10 cellular contexts compared by ENCODE assay signal in the genomic region with DNA sequence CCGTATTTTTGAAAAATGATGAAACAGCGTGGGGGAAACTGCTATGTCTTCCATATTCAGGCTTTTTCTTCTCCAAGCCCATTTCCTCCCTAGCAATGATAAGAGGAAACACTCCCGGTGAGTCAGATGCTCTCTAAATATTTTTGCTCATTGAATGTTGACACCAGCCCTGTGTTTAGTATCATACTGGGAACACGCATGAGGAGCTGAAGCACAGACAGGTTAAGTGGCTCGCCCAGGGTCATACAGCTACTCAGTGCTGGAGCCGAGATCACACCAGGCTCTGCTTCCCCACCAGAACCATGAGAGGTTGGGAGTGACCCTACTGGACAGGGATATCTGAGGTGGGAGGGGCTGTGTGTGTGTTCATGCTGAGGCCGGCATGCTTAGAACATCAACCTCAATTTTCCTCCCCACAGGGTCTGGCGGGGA. TPM values are rescaled to one million over a fixed set of nuclear protein-coding genes. Genes with fewer than 3 reads are reported as not detected.
DNase-seq lines count a peak whose midpoint lies in the region; ATAC-seq and TF ChIP-seq lines count a peak whose summit lies in the region.
"Had no signal": no experiment of that assay in that cellular context is flagged by ENCODE, and none has a peak within 500 bp of the region (broad histone marks: within the 10 kb centered on the region; RNA-seq: fewer than 3 reads in every experiment).

No MANE protein-coding gene starts in this region.

- no peak overlapping the region for H3K4me3 Mint-ChIP-seq in type B pancreatic cell
- H3K4me3 Mint-ChIP-seq: dendritic cell treated with granulocyte-macrophage colony-stimulating factor and Interleukin-4, amounts not matched to agents 40 ng/mL and 50 ng/mL, for 4 days had no signal

- TF ChIP-seq CTCF in right atrium auricular region (IDR thresholded peaks at IDR 0.05) (no peak), SK-N-SH (IDR thresholded peaks at IDR 0.05) (no peak), foreskin fibroblast (IDR thresholded peaks at IDR 0.05; ENCODE audit: low read depth, low read length) (no peak), type B pancreatic cell (conservative IDR thresholded peaks at IDR 0.05) (no peak)

- H3K27ac ChIP-seq in right atrium auricular region = no peak overlapping the region
- peak overlapping the region in 1 of 2 experiments; percentile 55; a peak in 2 of 4 replicates for H3K27ac ChIP-seq in SK-N-SH (ENCODE audit: low read depth in 2 of 2, low read length in 1 of 2)

- H3K9ac ChIP-seq in SK-N-SH = no peak overlapping the region

- H3K9me3 ChIP-seq in right atrium auricular region (peaks cover 0 to 3% of the 10 kb centered on the region in 2 donors), SK-N-SH (no peaks in the 10 kb centered on the region)

- H3K4me3 ChIP-seq in right atrium auricular region (no peak overlapping the region), SK-N-SH (ENCODE audit: low read depth in 2 of 2, low read length in 1 of 2) (peak overlapping the region in 1 of 2 experiments; percentile 34; a peak in 2 of 4 replicates), foreskin fibroblast (ENCODE audit: low read depth in 1 of 2, low read length in 2 of 2) (no peak overlapping the region)

- no peaks in the 10 kb centered on the region for H4K20me1 ChIP-seq in SK-N-SH (ENCODE audit: insufficient read depth)

- CTCF ChIA-PET in SK-N-SH (lab: Yijun Ruan, JAX) = interaction anchor here (0.6 to 8.3 kb wide), 37 partner anchors 11 to 536 kb away, joined by 3 to 116 read pairs (median 5); a partner anchor contains a TSS

- H3K9me3 Mint-ChIP-seq in type B pancreatic cell = no peaks in the 10 kb centered on the region
- H3K9me3 Mint-ChIP-seq: dendritic cell treated with granulocyte-macrophage colony-stimulating factor and Interleukin-4, amounts not matched to agents 40 ng/mL and 50 ng/mL, for 4 days had no signal

- H3K27ac Mint-ChIP-seq in type B pancreatic cell = peak overlapping the region; percentile 78
- H3K27ac Mint-ChIP-seq: dendritic cell treated with granulocyte-macrophage colony-stimulating factor and Interleukin-4, amounts not matched to agents 40 ng/mL and 50 ng/mL, for 4 days had no signal

- no peak for DNase-seq in Right ventricle myocardium superior
- no peak for DNase-seq in right atrium auricular region (ENCODE audit: low spot score)
- DNase-seq in SK-N-SH = no peak
- peak; percentile 56 to 74 for DNase-seq in foreskin fibroblast
- no peak for DNase-seq in type B pancreatic cell (ENCODE audit: extremely low spot score, unreplicated experiment)
- no peak for DNase-seq in NCI-H2107 treated with DMSO at 0.1 percent for 48 hours (lab: John Stamatoyannopoulos, UW; ENCODE audit: unreplicated experiment)
- DNase-seq in cortex of kidney (lab: John Stamatoyannopoulos, UW) = no peak

- no peaks in the 10 kb centered on the region for H3K36me3 Mint-ChIP-seq in type B pancreatic cell

- no peaks in the 10 kb centered on the region for H3F3A ChIP-seq in SK-N-SH (replicated peaks; ENCODE audit: insufficient read depth)

- peaks cover 0 to 12% of the 10 kb centered on the region in 2 donors for H3K4me1 ChIP-seq in right atrium auricular region
- H3K4me1 ChIP-seq in SK-N-SH (ENCODE audit: control insufficient read depth in 1 of 2, insufficient read depth in 2 of 2, low read depth in 1 of 2, low read length in 1 of 2) = peaks cover 0 to 13% of the 10 kb centered on the region in 2 experiments; a peak in 1 of 4 replicates

- POLR2A ChIA-PET in SK-N-SH (lab: Yijun Ruan, JAX) = no interaction called here

- H3K27me3 ChIP-seq in right atrium auricular region = no peaks in the 10 kb centered on the region
- no peaks in the 10 kb centered on the region; the same call in 1 of the 2 replicates for H3K27me3 ChIP-seq in SK-N-SH (ENCODE audit: insufficient read depth)

- H3K79me2 ChIP-seq in SK-N-SH (ENCODE audit: insufficient read depth) = no peaks in the 10 kb centered on the region

- H3K36me3 ChIP-seq in right atrium auricular region (no peaks in the 10 kb centered on the region), SK-N-SH (replicated peaks in 1 of 2; ENCODE audit: control insufficient read depth in 1 of 2, insufficient read depth in 2 of 2, low read length in 1 of 2) (no peaks in the 10 kb centered on the region)

- H3K4me2 ChIP-seq in SK-N-SH = peak overlapping the region; percentile 65

- H2AFZ ChIP-seq in SK-N-SH (ENCODE audit: low read depth) = peak overlapping the region; percentile 62

- TF ChIP-seq RAD21 in SK-N-SH (IDR thresholded peaks at IDR 0.05; ENCODE audit: low read length) = no peak

- TF ChIP-seq EP300 in SK-N-SH (IDR thresholded peaks at IDR 0.05; ENCODE audit: borderline replicate concordance in 1 of 2, low read depth in 1 of 2, low read length in 1 of 2) = no peak

- 10% methylated on average over 7 of the region's 8 CpGs for WGBS in SK-N-SH (ENCODE audit: low lambda C conversion rate)

- H3K9me2 ChIP-seq in SK-N-SH = no peaks in the 10 kb centered on the region

- ATAC-seq in Right ventricle myocardium superior (ENCODE audit: poor library complexity) = peak; percentile 11
- ATAC-seq in GM19324 (IDR thresholded peaks at IDR 0.05; ENCODE audit: low FRiP score, unreplicated experiment) = no peak

- H3K4me1 Mint-ChIP-seq in type B pancreatic cell (ENCODE audit: unreplicated experiment) = peaks cover 6% of the 10 kb centered on the region

- intact Hi-C loops in Right ventricle myocardium superior (cut with DNase I) = no loop called here

- H3K27me3 Mint-ChIP-seq in type B pancreatic cell = peaks cover 3% of the 10 kb centered on the region

TF ChIP-seq in SK-N-SH, 30 proteins besides CTCF, POLR2A, EP300 and RAD21 (continues in another document):
- no peak for TF ChIP-seq GATA2 (CRISPR knock-in tag; IDR thresholded peaks at IDR 0.05)
- TF ChIP-seq FOXM1 (IDR thresholded peaks at IDR 0.05; ENCODE audit: low read depth) = no peak
- TF ChIP-seq, protein P1, sequence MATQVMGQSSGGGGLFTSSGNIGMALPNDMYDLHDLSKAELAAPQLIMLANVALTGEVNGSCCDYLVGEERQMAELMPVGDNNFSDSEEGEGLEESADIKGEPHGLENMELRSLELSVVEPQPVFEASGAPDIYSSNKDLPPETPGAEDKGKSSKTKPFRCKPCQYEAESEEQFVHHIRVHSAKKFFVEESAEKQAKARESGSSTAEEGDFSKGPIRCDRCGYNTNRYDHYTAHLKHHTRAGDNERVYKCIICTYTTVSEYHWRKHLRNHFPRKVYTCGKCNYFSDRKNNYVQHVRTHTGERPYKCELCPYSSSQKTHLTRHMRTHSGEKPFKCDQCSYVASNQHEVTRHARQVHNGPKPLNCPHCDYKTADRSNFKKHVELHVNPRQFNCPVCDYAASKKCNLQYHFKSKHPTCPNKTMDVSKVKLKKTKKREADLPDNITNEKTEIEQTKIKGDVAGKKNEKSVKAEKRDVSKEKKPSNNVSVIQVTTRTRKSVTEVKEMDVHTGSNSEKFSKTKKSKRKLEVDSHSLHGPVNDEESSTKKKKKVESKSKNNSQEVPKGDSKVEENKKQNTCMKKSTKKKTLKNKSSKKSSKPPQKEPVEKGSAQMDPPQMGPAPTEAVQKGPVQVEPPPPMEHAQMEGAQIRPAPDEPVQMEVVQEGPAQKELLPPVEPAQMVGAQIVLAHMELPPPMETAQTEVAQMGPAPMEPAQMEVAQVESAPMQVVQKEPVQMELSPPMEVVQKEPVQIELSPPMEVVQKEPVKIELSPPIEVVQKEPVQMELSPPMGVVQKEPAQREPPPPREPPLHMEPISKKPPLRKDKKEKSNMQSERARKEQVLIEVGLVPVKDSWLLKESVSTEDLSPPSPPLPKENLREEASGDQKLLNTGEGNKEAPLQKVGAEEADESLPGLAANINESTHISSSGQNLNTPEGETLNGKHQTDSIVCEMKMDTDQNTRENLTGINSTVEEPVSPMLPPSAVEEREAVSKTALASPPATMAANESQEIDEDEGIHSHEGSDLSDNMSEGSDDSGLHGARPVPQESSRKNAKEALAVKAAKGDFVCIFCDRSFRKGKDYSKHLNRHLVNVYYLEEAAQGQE (IDR thresholded peaks at IDR 0.05; ENCODE audit: low read depth, low read length) = no peak
- TF ChIP-seq, protein P2, sequence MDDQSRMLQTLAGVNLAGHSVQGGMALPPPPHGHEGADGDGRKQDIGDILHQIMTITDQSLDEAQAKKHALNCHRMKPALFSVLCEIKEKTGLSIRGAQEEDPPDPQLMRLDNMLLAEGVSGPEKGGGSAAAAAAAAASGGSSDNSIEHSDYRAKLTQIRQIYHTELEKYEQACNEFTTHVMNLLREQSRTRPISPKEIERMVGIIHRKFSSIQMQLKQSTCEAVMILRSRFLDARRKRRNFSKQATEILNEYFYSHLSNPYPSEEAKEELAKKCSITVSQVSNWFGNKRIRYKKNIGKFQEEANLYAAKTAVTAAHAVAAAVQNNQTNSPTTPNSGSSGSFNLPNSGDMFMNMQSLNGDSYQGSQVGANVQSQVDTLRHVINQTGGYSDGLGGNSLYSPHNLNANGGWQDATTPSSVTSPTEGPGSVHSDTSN (IDR thresholded peaks at IDR 0.05) = peak; percentile 36; the same call in 1 of the 2 replicates
- no peak for TF ChIP-seq GABPA (IDR thresholded peaks at IDR 0.05; ENCODE audit: low read depth)
- TF ChIP-seq, protein P3, sequence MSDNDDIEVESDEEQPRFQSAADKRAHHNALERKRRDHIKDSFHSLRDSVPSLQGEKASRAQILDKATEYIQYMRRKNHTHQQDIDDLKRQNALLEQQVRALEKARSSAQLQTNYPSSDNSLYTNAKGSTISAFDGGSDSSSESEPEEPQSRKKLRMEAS (IDR thresholded peaks at IDR 0.05; ENCODE audit: low read depth) = peak; percentile 24; the same call in 1 of the 2 replicates
- peak; percentile 35; the same call in 1 of the 2 replicates for TF ChIP-seq TCF12 (IDR thresholded peaks at IDR 0.05)
- no peak for TF ChIP-seq YY1 (IDR thresholded peaks at IDR 0.05; ENCODE audit: low read depth)

RNA-seq across cellular contexts. Expression of a gene that starts 37.8 kb away (rescaled TPM):
- total RNA-seq in Right ventricle myocardium superior (23.0 TPM), right atrium auricular region (10 to 100 TPM; 12.6 to 25.5 TPM), type B pancreatic cell (ENCODE audit: low replicate concordance) (41.1 and 61.0 TPM in 2 replicates)
- polyA plus RNA-seq in SK-N-SH (2012; rRNA removed) = 2.6 and 7.4 TPM in 2 replicates
- 3.1 and 4.6 TPM in 2 replicates for polyA plus RNA-seq in SK-N-SH (2012; cell fraction: cytosol; rRNA removed)
- polyA plus RNA-seq in SK-N-SH (2012; cell fraction: nucleus; rRNA removed) = 8.1 and 10.9 TPM in 2 replicates

RNA-seq across cellular contexts. Expression of a gene that starts 48.2 kb away (rescaled TPM):
- total RNA-seq in Right ventricle myocardium superior (0.05 TPM), right atrium auricular region (under 1 TPM; 0.08 to 0.44 TPM), type B pancreatic cell (ENCODE audit: low replicate concordance) (0.82 and 1.7 TPM in 2 replicates)
- 0.02 and 0.03 TPM in 2 replicates for polyA plus RNA-seq in SK-N-SH (2012; rRNA removed)
- polyA plus RNA-seq in SK-N-SH (2012; cell fraction: cytosol; rRNA removed) = under 0.01 TPM in 2 replicates
- 0.04 and 0.05 TPM in 2 replicates for polyA plus RNA-seq in SK-N-SH (2012; cell fraction: nucleus; rRNA removed)
- total RNA-seq: SK-MEL-5 had no signal

RNA-seq across cellular contexts. Expression of a gene that starts 54.3 kb away (rescaled TPM):
- total RNA-seq in Right ventricle myocardium superior (10.5 TPM), right atrium auricular region (10 to 100 TPM; 11.2 to 15.1 TPM), type B pancreatic cell (ENCODE audit: low replicate concordance) (6.9 and 14.4 TPM in 2 replicates)
- polyA plus RNA-seq in SK-N-SH (2012; rRNA removed) = 17.5 and 26.2 TPM in 2 replicates
- polyA plus RNA-seq in SK-N-SH (2012; cell fraction: cytosol; rRNA removed) = 13.1 and 17.1 TPM in 2 replicates
- 20.7 and 31.8 TPM in 2 replicates for polyA plus RNA-seq in SK-N-SH (2012; cell fraction: nucleus; rRNA removed)

Comparison
In these comparisons a context has a peak if more than half of its experiments do, and no peak if none do; other contexts are left out.
1. DNase-seq: peak in foreskin fibroblast (2 of 2); none in Right ventricle myocardium superior (single experiment), right atrium auricular region (single experiment), SK-N-SH (single experiment), type B pancreatic cell (single experiment), NCI-H2107 treated with DMSO at 0.1 percent for 48 hours (single experiment) and cortex of kidney (single experiment).